In genomic region chr2:241773511-241774418, GRCh38 we compare ENCODE assay signal across 1 cellular context.
TF ChIP-seq lines count a peak whose summit lies in the region.

No MANE protein-coding gene starts in this region.

TF ChIP-seq in HCT116, 20 proteins besides CTCF, POLR2A, EP300 and RAD21 (continued from another document):
- TF ChIP-seq EZH2phosphoT487 (IDR thresholded peaks at IDR 0.05; ENCODE audit: borderline replicate concordance) (no peak), YY1 (IDR thresholded peaks at IDR 0.05; ENCODE audit: extremely low read depth, insufficient replicate concordance, low read depth, low read length) (no peak), ELF1 (IDR thresholded peaks at IDR 0.05; ENCODE audit: borderline replicate concordance, low read depth) (no peak), ZFX (IDR thresholded peaks at IDR 0.05) (no peak), REST (IDR thresholded peaks at IDR 0.05; ENCODE audit: low read depth) (no peak), SRF (IDR thresholded peaks at IDR 0.05; ENCODE audit: low read depth) (no peak), SIN3A (IDR thresholded peaks at IDR 0.05; ENCODE audit: low read depth) (no peak), CEBPB (IDR thresholded peaks at IDR 0.05; ENCODE audit: low read depth) (no peak)
